8 cellular contexts compared by ENCODE assay signal in genomic region chr7:129829677-129830631, GRCh38.
DNase-seq lines count a peak whose midpoint lies in the region; ATAC-seq, FAIRE-seq and TF ChIP-seq lines count a peak whose summit lies in the region.

No MANE protein-coding gene starts in this region.

- no peaks in the 10 kb centered on the region for H3K36me3 Mint-ChIP-seq in activated naive CD8-positive, alpha-beta T cell treated with anti-CD3 and anti-CD28 coated beads, Interleukin-2, amount 50 U/mL, for 24 hours (ENCODE audit: low read depth)

- TF ChIP-seq CTCF in heart left ventricle (IDR thresholded peaks at IDR 0.05), result peak; percentile 70 to 87 (median 80)

- H3K27ac ChIP-seq in SK-N-MC (peak overlapping the region; percentile 64), heart left ventricle (peak overlapping the region; percentile 11 to 89 (median 72))

- 10 to 15% (median 13%) methylated on average over 21 to 22 of the region's 22 CpGs for WGBS in heart left ventricle, 4 donors

- no peak for TF ChIP-seq POLR2A in heart left ventricle (IDR thresholded peaks at IDR 0.05)

- H3K36me3 ChIP-seq in SK-N-MC (ENCODE audit: insufficient read depth, low read length) (no peaks in the 10 kb centered on the region), heart left ventricle (peaks cover 0 to 24% (median 16%) of the 10 kb centered on the region in 9 donors)

- peak; percentile 72 for DNase-seq in EL
- DNase-seq in MV-4-11 (lab: John Stamatoyannopoulos, UW), result peak; percentile 61
- DNase-seq in SK-N-MC (ENCODE audit: low read depth, low spot score), result no peak
- DNase-seq in activated naive CD8-positive, alpha-beta T cell treated with anti-CD3 and anti-CD28 coated beads, Interleukin-2, amount 50 U/mL, for 24 hours, result peak; percentile 65
- peak in 4 of 5 donors; percentile 50 to 71 (median 69) for DNase-seq in heart left ventricle
- DNase-seq in pons (ENCODE audit: low spot score), result peak; percentile 94
- peak; percentile 47 for DNase-seq in urothelium cell line (ENCODE audit: low spot score)
- DNase-seq in HPDE6-E6E7 (ENCODE audit: extremely low spot score), result no peak

- no peak for FAIRE-seq in urothelium cell line (lab: Jason Lieb, UNC)

- H3K9me3 Mint-ChIP-seq in activated naive CD8-positive, alpha-beta T cell treated with anti-CD3 and anti-CD28 coated beads, Interleukin-2, amount 50 U/mL, for 24 hours, result no peaks in the 10 kb centered on the region

- peak overlapping the region; percentile 56 for H3K4me3 Mint-ChIP-seq in activated naive CD8-positive, alpha-beta T cell treated with anti-CD3 and anti-CD28 coated beads, Interleukin-2, amount 50 U/mL, for 24 hours

- no peaks in the 10 kb centered on the region for H3K27me3 ChIP-seq in heart left ventricle

- H3K4me1 Mint-ChIP-seq in activated naive CD8-positive, alpha-beta T cell treated with anti-CD3 and anti-CD28 coated beads, Interleukin-2, amount 50 U/mL, for 24 hours, result peaks cover 16% of the 10 kb centered on the region

- H3K9me3 ChIP-seq in SK-N-MC (ENCODE audit: low read depth, low read length), result no peaks in the 10 kb centered on the region
- no peaks in the 10 kb centered on the region for H3K9me3 ChIP-seq in heart left ventricle

- H3K4me1 ChIP-seq in heart left ventricle, result peaks cover 2 to 50% (median 40%) of the 10 kb centered on the region in 12 donors

- intact Hi-C loops in heart left ventricle (cut with DNase I), result loop anchor here (1.0 to 10.0 kb wide), 18 partner anchors 95 to 615 kb away; partner anchors contain the start of gene UBE2H (in 3 of the 10)

- ATAC-seq in activated naive CD8-positive, alpha-beta T cell treated with anti-CD3 and anti-CD28 coated beads, Interleukin-2, amount 50 U/mL, for 24 hours, result no peak
- ATAC-seq in heart left ventricle, result peak; percentile 16 to 45 (median 26)

- H3K9ac ChIP-seq in SK-N-MC (ENCODE audit: insufficient read length), result peak overlapping the region; percentile 58

- peak overlapping the region; percentile 27 for H3K27ac Mint-ChIP-seq in activated naive CD8-positive, alpha-beta T cell treated with anti-CD3 and anti-CD28 coated beads, Interleukin-2, amount 50 U/mL, for 24 hours

- H3K27me3 Mint-ChIP-seq in activated naive CD8-positive, alpha-beta T cell treated with anti-CD3 and anti-CD28 coated beads, Interleukin-2, amount 50 U/mL, for 24 hours, result no peaks in the 10 kb centered on the region

- H3K4me3 ChIP-seq in SK-N-MC, result peak overlapping the region; percentile 65
- H3K4me3 ChIP-seq in heart left ventricle, result peak overlapping the region in 9 of 12 donors; percentile 14 to 55 (median 26)

Comparison
In these comparisons a context has a peak if more than half of its experiments do, and no peak if none do; other contexts are left out.
1. DNase-seq: peak in EL (single experiment), MV-4-11 (single experiment), activated naive CD8-positive, alpha-beta T cell treated with anti-CD3 and anti-CD28 coated beads, Interleukin-2, amount 50 U/mL, for 24 hours (single experiment), heart left ventricle (4 of 5), pons (single experiment) and urothelium cell line (single experiment); none in SK-N-MC (single experiment) and HPDE6-E6E7 (single experiment).